Comparison of ENCODE assay signal across 8 cellular contexts in the genomic region with DNA sequence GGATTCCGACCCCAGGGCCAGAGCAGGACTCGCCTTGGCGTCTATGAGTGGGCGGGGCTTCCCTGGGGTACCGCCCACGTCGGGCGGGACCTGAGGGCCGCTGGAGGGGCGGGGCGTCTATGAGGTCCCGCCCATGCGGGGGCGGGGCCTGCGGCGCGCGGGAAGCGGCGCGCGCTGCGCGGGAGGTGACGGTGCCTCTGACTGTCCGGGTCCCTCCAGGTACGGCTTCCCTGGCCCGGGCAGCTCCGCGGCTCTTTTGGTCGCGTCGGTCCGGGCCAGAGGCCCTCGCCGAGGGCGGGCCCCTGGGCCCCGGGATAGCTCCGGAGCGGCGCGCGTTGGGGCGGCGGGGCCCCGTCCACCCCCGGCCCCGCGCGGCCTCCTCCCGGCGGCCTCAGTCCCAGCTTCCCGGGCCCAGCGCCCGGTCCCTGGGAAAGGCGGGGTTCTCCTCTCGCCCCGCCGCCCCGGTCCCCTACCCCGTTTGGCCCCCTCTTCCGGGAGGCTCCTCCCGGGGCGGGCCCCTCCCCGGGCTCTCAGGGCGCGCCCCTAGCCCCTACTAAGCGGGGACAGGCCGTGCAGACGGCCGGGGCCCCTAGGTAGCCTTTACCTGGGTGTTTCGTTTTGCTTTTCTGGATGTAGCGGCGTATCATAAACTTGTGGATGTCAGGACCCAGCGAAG. TPM values are rescaled to one million over a fixed set of nuclear protein-coding genes. Genes with fewer than 3 reads are reported as not detected.
DNase-seq lines count a peak whose midpoint lies in the region; ATAC-seq and TF ChIP-seq lines count a peak whose summit lies in the region.

A gene (plus strand): TSS at position 160 of the 676 bp plus-strand sequence. CDS start 745 bp downstream, outside the sequence.

- peak within 1 kb of the TSS; percentile 59 for H3K4me3 ChIP-seq in lower leg skin (ENCODE audit: low read depth, poor library complexity, severe bottlenecking)

- TF ChIP-seq POLR2A in lower leg skin (IDR thresholded peaks at IDR 0.05) = no peak

- 1% methylated on average over 36 to 40 of the region's 75 CpGs for WGBS in lower leg skin, 2 donors

- peak; percentile 16 to 45 for DNase-seq in AML-193 (lab: John Stamatoyannopoulos, UW)
- DNase-seq in NCI-H510A (lab: John Stamatoyannopoulos, UW) = peak; percentile 33
- DNase-seq in activated CD4-positive, alpha-beta T cell treated with anti-CD3 and anti-CD28 coated beads, Interleukin-2, amount 50 U/mL, for 1 hour = peak; percentile 76
- DNase-seq in dermis blood vessel endothelial cell = peak; percentile 85
- peak; percentile 61 to 93 for DNase-seq in lower leg skin (ENCODE audit: low spot score in 2 of 2)
- peak; percentile 84 for DNase-seq in stimulated activated CD4-positive, alpha-beta T cell treated with anti-CD3 and anti-CD28 coated beads, Interleukin-4, amount 100 ng/mL, for 1 hour

- intact Hi-C loops in lower leg skin (cut with DNase I; ENCODE audit: low total_unique reads) = no loop called here

- peak; percentile 93 for ATAC-seq in GM19043 (IDR thresholded peaks at IDR 0.05; ENCODE audit: low read depth, unreplicated experiment)
- peak; percentile 89 for ATAC-seq in HG03354 (IDR thresholded peaks at IDR 0.05; ENCODE audit: poor library complexity, severe bottlenecking, unreplicated experiment)

- TF ChIP-seq CTCF in lower leg skin (IDR thresholded peaks at IDR 0.05) = no peak

RNA-seq across cellular contexts. Expression of the gene that starts here (rescaled TPM):
- total RNA-seq in dermis blood vessel endothelial cell = 2.2 and 5.8 TPM in 2 replicates
- total RNA-seq in lower leg skin = 1 to 10 TPM; 1.6 to 3.0 (median 2.1) TPM

Comparison
In these comparisons a context has a peak if more than half of its experiments do, and no peak if none do; other contexts are left out.
1. Peak in every context shown above with its lines: DNase-seq, ATAC-seq and H3K4me3 ChIP-seq.
2. DNase-seq: peak in every context shown above with its lines; median percentile 85 in dermis blood vessel endothelial cell; 84 in stimulated activated CD4-positive, alpha-beta T cell treated with anti-CD3 and anti-CD28 coated beads, Interleukin-4, amount 100 ng/mL, for 1 hour; 77 in lower leg skin; 76 in activated CD4-positive, alpha-beta T cell treated with anti-CD3 and anti-CD28 coated beads, Interleukin-2, amount 50 U/mL, for 1 hour; 33 in NCI-H510A; 30 in AML-193.